Comparison of ENCODE assay signal across 19 cellular contexts in genomic region chr3:99330924-99331532, GRCh38.
"Had no signal": no experiment of that assay in that cellular context is flagged by ENCODE, and none has a peak within 500 bp of the region (broad histone marks: within the 10 kb centered on the region; RNA-seq: fewer than 3 reads in every experiment).

No MANE protein-coding gene starts in this region.

- H3K27me3 Mint-ChIP-seq: activated naive CD8-positive, alpha-beta T cell treated with anti-CD3 and anti-CD28 coated beads for 36 hours; effector memory CD8-positive, alpha-beta T cell; stimulated activated naive CD8-positive, alpha-beta T cell treated with anti-CD3 and anti-CD28 coated beads, Interleukin-15, Interleukin-2, amounts not matched to agents 100 ng/mL and 50 ng/mL, for 24 hours had no signal

- H3K27me3 ChIP-seq: right atrium auricular region, tibial nerve, uterus had no signal

- DNase-seq: activated CD4-positive, alpha-beta T cell treated with anti-CD3 and anti-CD28 coated beads for 36 hours; activated CD4-positive, alpha-beta T cell treated with anti-CD3 and anti-CD28 coated beads, Interleukin-2, amount 50 U/mL, for 48 hours; activated naive CD8-positive, alpha-beta T cell treated with anti-CD3 and anti-CD28 coated beads for 36 hours; dermis blood vessel endothelial cell; effector memory CD8-positive, alpha-beta T cell; head of caudate nucleus; kidney; occipital lobe; stimulated activated CD4-positive, alpha-beta T cell treated with anti-CD3 and anti-CD28 coated beads, Interleukin-15, amount 100 ng/mL, for 24 hours; stimulated activated CD4-positive, alpha-beta T cell treated with anti-CD3 and anti-CD28 coated beads, Interleukin-2, amount 100 ng/mL, for 48 hours; uterus had no signal

- H3K27ac ChIP-seq: prostate gland, right atrium auricular region, tibial nerve, uterus had no signal

- H3K36me3 Mint-ChIP-seq: activated naive CD8-positive, alpha-beta T cell treated with anti-CD3 and anti-CD28 coated beads for 36 hours; WTC11 had no signal

- H3K4me3 Mint-ChIP-seq: activated CD4-positive, alpha-beta T cell treated with anti-CD3 and anti-CD28 coated beads for 36 hours; activated naive CD8-positive, alpha-beta T cell treated with anti-CD3 and anti-CD28 coated beads for 36 hours; effector memory CD8-positive, alpha-beta T cell; stimulated activated naive CD8-positive, alpha-beta T cell treated with anti-CD3 and anti-CD28 coated beads, Interleukin-15, Interleukin-2, amounts not matched to agents 100 ng/mL and 50 ng/mL, for 24 hours; T-helper 2 cell treated with Interferon-gamma antibody and Interleukin-4, amounts not matched to agents 5 μg/mL and 100 μg/mL, for 36 hours; WTC11 had no signal

- H3K4me3 ChIP-seq: lung, prostate gland, right atrium auricular region, tibial nerve, uterus had no signal

- H3K9me3 ChIP-seq: prostate gland, right atrium auricular region, tibial nerve, uterus had no signal

- H3K9me3 Mint-ChIP-seq: activated naive CD8-positive, alpha-beta T cell treated with anti-CD3 and anti-CD28 coated beads for 36 hours; T-helper 2 cell treated with Interferon-gamma antibody and Interleukin-4, amounts not matched to agents 5 μg/mL and 100 μg/mL, for 36 hours had no signal

- H3K27ac Mint-ChIP-seq: activated CD4-positive, alpha-beta T cell treated with anti-CD3 and anti-CD28 coated beads for 36 hours; activated naive CD8-positive, alpha-beta T cell treated with anti-CD3 and anti-CD28 coated beads for 36 hours; effector memory CD8-positive, alpha-beta T cell; stimulated activated naive CD8-positive, alpha-beta T cell treated with anti-CD3 and anti-CD28 coated beads, Interleukin-15, Interleukin-2, amounts not matched to agents 100 ng/mL and 50 ng/mL, for 24 hours; T-helper 2 cell treated with Interferon-gamma antibody and Interleukin-4, amounts not matched to agents 5 μg/mL and 100 μg/mL, for 36 hours; WTC11 had no signal

- H3K4me1 ChIP-seq: prostate gland, right atrium auricular region, tibial nerve, uterus had no signal

- H3K4me1 Mint-ChIP-seq: activated CD4-positive, alpha-beta T cell treated with anti-CD3 and anti-CD28 coated beads for 36 hours; activated naive CD8-positive, alpha-beta T cell treated with anti-CD3 and anti-CD28 coated beads for 36 hours; WTC11 had no signal

- H3K36me3 ChIP-seq: prostate gland, right atrium auricular region, tibial nerve, uterus had no signal

- ATAC-seq: activated CD4-positive, alpha-beta T cell treated with anti-CD3 and anti-CD28 coated beads for 36 hours; effector memory CD8-positive, alpha-beta T cell; left lobe of liver; WTC11 had no signal
